11 cellular contexts compared by ENCODE assay signal in genomic region chr3:141385386-141386079, GRCh38. TPM values are rescaled to one million over a fixed set of nuclear protein-coding genes. Genes with fewer than 3 reads are reported as not detected.
DNase-seq lines count a peak whose midpoint lies in the region; TF ChIP-seq lines count a peak whose summit lies in the region.
"Had no signal": no experiment of that assay in that cellular context is flagged by ENCODE, and none has a peak within 500 bp of the region (broad histone marks: within the 10 kb centered on the region; RNA-seq: fewer than 3 reads in every experiment).

No MANE protein-coding gene starts in this region.

- no peaks in the 10 kb centered on the region for H3K9me3 Mint-ChIP-seq in nephron progenitor cell

- H3F3A ChIP-seq in MM.1S (ENCODE audit: insufficient read depth, low read length): peaks cover 95% of the 10 kb centered on the region
- no peaks in the 10 kb centered on the region for H3F3A ChIP-seq in neural cell (ENCODE audit: insufficient read depth, low read length, poor library complexity, severe bottlenecking)

- H3K27me3 Mint-ChIP-seq in nephron progenitor cell (ENCODE audit: low read depth, poor library complexity): no peaks in the 10 kb centered on the region

- peak overlapping the region; percentile 90 for H3K4me2 ChIP-seq in MM.1S (ENCODE audit: low read depth, low read length)
- peak overlapping the region; percentile 63 for H3K4me2 ChIP-seq in neural cell (ENCODE audit: low read length)

- H3K27ac ChIP-seq in MM.1S (ENCODE audit: low read length) (peak overlapping the region; percentile 100), neural cell (ENCODE audit: low read length) (peak overlapping the region; percentile 89)

- no peaks in the 10 kb centered on the region for H3K9me3 ChIP-seq in MM.1S (replicated peaks; ENCODE audit: insufficient read depth, low read length)
- H3K9me3 ChIP-seq in neural cell (ENCODE audit: low read length): no peaks in the 10 kb centered on the region
- H3K9me3 ChIP-seq: sigmoid colon had no signal

- DNase-seq in GM06990 (ENCODE audit: extremely low read depth, insufficient read length): no peak
- DNase-seq in MM.1S: peak; percentile 96
- peak; percentile 72 for DNase-seq in choroid plexus epithelial cell (ENCODE audit: low read depth)
- no peak for DNase-seq in nucleus accumbens (lab: John Stamatoyannopoulos, UW)
- DNase-seq in nephron progenitor cell: no peak
- no peak for DNase-seq in GM20000 (ENCODE audit: low spot score)
- no peak for DNase-seq in stimulated activated CD8-positive, alpha-beta memory T cell treated with anti-CD3 and anti-CD28 coated beads, Interleukin-4, amount 100 ng/mL, for 48 hours
- DNase-seq: effector CD4-positive, alpha-beta T cell; SIG-M5; sigmoid colon had no signal

- H3K4me3 ChIP-seq in GM06990 (replicated peaks; ENCODE audit: low read depth, low read length) (peak overlapping the region; percentile 71), MM.1S (ENCODE audit: low read length) (peak overlapping the region; percentile 67), choroid plexus epithelial cell (ENCODE audit: low read depth, low read length) (peak overlapping the region; percentile 45), neural cell (ENCODE audit: low read length) (peak overlapping the region; percentile 61)

- H4K20me1 ChIP-seq in MM.1S (ENCODE audit: insufficient read depth, low read length) (no peaks in the 10 kb centered on the region), neural cell (ENCODE audit: insufficient read depth) (no peaks in the 10 kb centered on the region)

- H3K4me1 ChIP-seq in MM.1S (ENCODE audit: low read length): peaks cover 46% of the 10 kb centered on the region

- H3K79me2 ChIP-seq in MM.1S (ENCODE audit: low read length): peaks cover 91% of the 10 kb centered on the region
- peaks cover 27% of the 10 kb centered on the region for H3K79me2 ChIP-seq in neural cell (replicated peaks; ENCODE audit: insufficient read depth, low read length)

- peaks cover 22% of the 10 kb centered on the region for H3K36me3 Mint-ChIP-seq in nephron progenitor cell (ENCODE audit: low read depth)

- H3K9me2 ChIP-seq in MM.1S (replicated peaks; ENCODE audit: insufficient read depth, low read length) (no peaks in the 10 kb centered on the region), neural cell (ENCODE audit: insufficient read depth, low read length) (no peaks in the 10 kb centered on the region)

- H3K27ac Mint-ChIP-seq in nephron progenitor cell: no peak overlapping the region

- no peak for TF ChIP-seq EP300 in neural cell (conservative IDR thresholded peaks at IDR 0.05; ENCODE audit: poor library complexity, severe bottlenecking)

- H3K27me3 ChIP-seq in GM06990 (replicated peaks; ENCODE audit: control insufficient read depth, insufficient read depth, low read length) (no peaks in the 10 kb centered on the region), MM.1S (replicated peaks; ENCODE audit: insufficient read depth, low read length) (no peaks in the 10 kb centered on the region), neural cell (ENCODE audit: insufficient read depth, low read depth, low read length) (no peaks in the 10 kb centered on the region)
- H3K27me3 ChIP-seq: sigmoid colon had no signal

- TF ChIP-seq CTCF in GM06990 (IDR thresholded peaks at IDR 0.05; ENCODE audit: insufficient read depth, low read length, poor library complexity, severe bottlenecking): no peak
- TF ChIP-seq CTCF in MM.1S (IDR thresholded peaks at IDR 0.05; ENCODE audit: low read length): no peak
- TF ChIP-seq CTCF in choroid plexus epithelial cell (conservative IDR thresholded peaks at IDR 0.05; ENCODE audit: low read depth, low read length): no peak
- TF ChIP-seq CTCF in neural cell (IDR thresholded peaks at IDR 0.05; ENCODE audit: poor library complexity, severe bottlenecking): no peak
- TF ChIP-seq CTCF in nephron progenitor cell (IDR thresholded peaks at IDR 0.05): no peak
- TF ChIP-seq CTCF in GM20000 (IDR thresholded peaks at IDR 0.05; ENCODE audit: extremely low read depth, missing control alignments): no peak

- peaks cover 42% of the 10 kb centered on the region for H3K4me1 Mint-ChIP-seq in nephron progenitor cell

- peaks cover 3% of the 10 kb centered on the region for H3K36me3 ChIP-seq in GM06990 (ENCODE audit: control insufficient read depth, insufficient read depth, low read length)
- H3K36me3 ChIP-seq in MM.1S (replicated peaks; ENCODE audit: insufficient read depth, low read length): no peaks in the 10 kb centered on the region; the same call in 1 of the 2 replicates
- no peaks in the 10 kb centered on the region for H3K36me3 ChIP-seq in neural cell (ENCODE audit: insufficient read depth, low read length)
- H3K36me3 ChIP-seq: sigmoid colon had no signal

- H3K4me3 Mint-ChIP-seq in nephron progenitor cell: no peak overlapping the region

- H3K9ac ChIP-seq in MM.1S (ENCODE audit: low read length) (peak overlapping the region; percentile 100), neural cell (ENCODE audit: low read length) (peak overlapping the region; percentile 67)

- no peak for TF ChIP-seq RAD21 in neural cell (conservative IDR thresholded peaks at IDR 0.05)

- no peak overlapping the region for H2AFZ ChIP-seq in MM.1S (ENCODE audit: low read length)
- H2AFZ ChIP-seq in neural cell (ENCODE audit: low read depth, low read length): peak overlapping the region; percentile 63

TF ChIP-seq in neural cell, 6 proteins besides CTCF, POLR2A, EP300 and RAD21:
- TF ChIP-seq MXI1 (conservative IDR thresholded peaks at IDR 0.05; ENCODE audit: poor library complexity, severe bottlenecking) (no peak), SMC3 (conservative IDR thresholded peaks at IDR 0.05; ENCODE audit: poor library complexity) (no peak), TAF1 (IDR thresholded peaks at IDR 0.05; ENCODE audit: low read depth) (peak; percentile 31), POLR2AphosphoS5 (IDR thresholded peaks at IDR 0.05) (no peak), EZH2 (IDR thresholded peaks at IDR 0.05; ENCODE audit: borderline replicate concordance, insufficient read depth, low read length, poor library complexity, severe bottlenecking) (no peak), REST (IDR thresholded peaks at IDR 0.05; ENCODE audit: borderline replicate concordance) (no peak)

RNA-seq across cellular contexts. Expression of gene ZBTB38, which starts 17.2 kb away (rescaled TPM):
- 14.8 and 18.7 TPM in 2 replicates for polyA plus RNA-seq in neural cell
- polyA minus RNA-seq in neural cell: 96.4 and 136 TPM in 2 replicates

Comparison
In these comparisons a context has a peak if more than half of its experiments do, and no peak if none do; other contexts are left out.
1. DNase-seq: peak in MM.1S (single experiment) and choroid plexus epithelial cell (single experiment); none in GM06990 (single experiment), nucleus accumbens (0 of 56), nephron progenitor cell (single experiment), GM20000 (single experiment) and stimulated activated CD8-positive, alpha-beta memory T cell treated with anti-CD3 and anti-CD28 coated beads, Interleukin-4, amount 100 ng/mL, for 48 hours (single experiment).
2. Peak in every context shown above with its lines, with median percentiles within 50 percentile points of each other: H3K4me3 ChIP-seq.